10 cellular contexts compared by ENCODE assay signal in genomic region chr18:58639751-58640427, GRCh38. TPM values are rescaled to one million over a fixed set of nuclear protein-coding genes. Genes with fewer than 3 reads are reported as not detected.
DNase-seq lines count a peak whose midpoint lies in the region; ATAC-seq and TF ChIP-seq lines count a peak whose summit lies in the region.
"Had no signal": no experiment of that assay in that cellular context is flagged by ENCODE, and none has a peak within 500 bp of the region (broad histone marks: within the 10 kb centered on the region; RNA-seq: fewer than 3 reads in every experiment).

No MANE protein-coding gene starts in this region.

- no peaks in the 10 kb centered on the region for H3K27me3 ChIP-seq in SJCRH30

- ATAC-seq in GM18502 (IDR thresholded peaks at IDR 0.05; ENCODE audit: poor library complexity, unreplicated experiment) (peak; percentile 74), HG03280 (IDR thresholded peaks at IDR 0.05; ENCODE audit: unreplicated experiment) (peak; percentile 51), naive B cell (ENCODE audit: low read depth in 2 of 2) (peak; percentile 69 to 75), HG03196 (IDR thresholded peaks at IDR 0.05; ENCODE audit: unreplicated experiment) (no peak)

- H3K27ac Mint-ChIP-seq in naive B cell = peak overlapping the region in 4 of 6 donors; percentile 28 to 69 (median 58)

- H3K36me3 Mint-ChIP-seq in naive B cell = no peaks in the 10 kb centered on the region

- H3K27me3 Mint-ChIP-seq in naive B cell = no peaks in the 10 kb centered on the region

- in situ Hi-C loops in GM13976 (cut with MboI; ENCODE audit: low sequenced_read_pairs, unreplicated experiment) = no loop called here

- no peak overlapping the region for H3K27ac ChIP-seq in SJCRH30

- no peaks in the 10 kb centered on the region for H3K9me3 Mint-ChIP-seq in naive B cell

- H3K9me3 ChIP-seq in SJCRH30 (replicated peaks) = no peaks in the 10 kb centered on the region

- H3K36me3 ChIP-seq in SJCRH30 = no peaks in the 10 kb centered on the region

- TF ChIP-seq CTCF in GM13976 (IDR thresholded peaks at IDR 0.05; ENCODE audit: borderline replicate concordance, control extremely low read depth, extremely low read depth, insufficient read depth, missing control alignments) = no peak

- DNase-seq in amniotic epithelial cell (ENCODE audit: low read depth) (peak; percentile 73), naive B cell (no peak), GM13976 (ENCODE audit: low spot score) (no peak), SJCRH30 (no peak), HT-29 (ENCODE audit: low spot score) (no peak)
- DNase-seq: NK-92 treated with Interleukin-12 subunit alpha and Interleukin-12 subunit beta, amount 100 ng/mL, for 24 hours had no signal

- peak overlapping the region in 3 of 8 donors; percentile 9 to 46 (median 40) for H3K4me3 Mint-ChIP-seq in naive B cell

- H3K4me3 ChIP-seq in SJCRH30 = no peak overlapping the region
- H3K4me3 ChIP-seq: lung had no signal

- H3K4me1 Mint-ChIP-seq in naive B cell = peaks cover 6 to 22% (median 22%) of the 10 kb centered on the region in 3 donors

- no peaks in the 10 kb centered on the region for H3K4me1 ChIP-seq in SJCRH30

RNA-seq across cellular contexts. Expression of gene ALPK2, which starts 11.0 kb away (rescaled TPM):
- polyA plus RNA-seq in naive B cell (ENCODE audit: low read depth in 6 of 6) = under 1 TPM in 3 of 6 donors, not detected in 3; 0.13 to 0.33 (median 0.18) TPM
- 1.2 and 1.4 TPM in 2 replicates for total RNA-seq in SJCRH30 (2014; rRNA removed; shearing (Covaris generic))
- total RNA-seq in HT-29 (2014; rRNA removed; shearing (Covaris generic)) = not detected in 2 replicates

RNA-seq across cellular contexts. Expression of gene MALT1, which starts 31.4 kb away (rescaled TPM):
- polyA plus RNA-seq in naive B cell (ENCODE audit: low read depth in 6 of 6) = 10 to 100 TPM; 57.8 to 85.2 (median 63.0) TPM
- 12.2 TPM in 2 replicates for total RNA-seq in SJCRH30 (2014; rRNA removed; shearing (Covaris generic))
- 5.6 and 8.6 TPM in 2 replicates for total RNA-seq in HT-29 (2014; rRNA removed; shearing (Covaris generic))
